ENCODE assay signal across 1 cellular context in the genomic region with DNA sequence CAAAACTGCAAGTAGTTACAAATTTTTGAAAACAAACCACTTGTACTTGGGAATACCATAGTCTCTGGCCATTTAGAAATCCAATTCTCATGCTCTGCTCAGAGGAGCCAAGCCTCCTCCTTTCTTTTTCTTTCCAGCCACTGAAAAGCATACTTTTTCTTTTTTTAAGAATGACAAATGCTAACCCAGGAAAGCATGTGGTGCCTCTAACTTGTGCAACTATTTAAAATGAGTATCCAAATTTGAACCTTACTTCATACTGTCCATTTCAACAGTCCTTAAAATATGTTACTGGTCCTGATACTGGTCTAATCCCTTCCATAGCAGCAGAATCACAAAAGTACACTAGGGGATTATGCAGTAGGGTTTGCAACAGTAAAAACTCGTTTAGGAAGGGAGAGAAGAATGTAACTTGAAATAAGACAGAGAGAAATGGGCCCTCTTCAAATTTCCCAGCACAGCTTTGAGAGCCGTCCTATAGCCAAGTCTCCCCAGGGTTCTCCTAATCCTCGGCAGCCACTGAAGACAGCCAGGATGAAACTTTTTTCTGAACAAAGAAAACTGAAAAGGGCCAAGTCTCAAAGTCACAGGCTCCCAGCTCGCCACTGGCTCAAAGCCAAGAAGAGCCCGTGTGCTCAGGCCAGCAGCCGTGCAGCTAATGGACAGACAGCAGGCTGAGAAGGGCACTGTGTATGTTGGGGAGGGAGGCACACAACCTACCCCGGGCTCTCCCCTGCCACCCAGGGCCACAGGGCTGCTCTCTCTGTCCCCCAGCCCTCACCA.
TF ChIP-seq lines count a peak whose summit lies in the region.

No MANE protein-coding gene starts in this region.

TF ChIP-seq in K562, 482 proteins besides CTCF, POLR2A, EP300 and RAD21:
- TF ChIP-seq HLTF (IDR thresholded peaks at IDR 0.05) (no peak), NFIC (IDR thresholded peaks at IDR 0.05) (0 out of 2 replicates have a peak, but pooled peaks have one; percentile 29)
